In the genomic region with DNA sequence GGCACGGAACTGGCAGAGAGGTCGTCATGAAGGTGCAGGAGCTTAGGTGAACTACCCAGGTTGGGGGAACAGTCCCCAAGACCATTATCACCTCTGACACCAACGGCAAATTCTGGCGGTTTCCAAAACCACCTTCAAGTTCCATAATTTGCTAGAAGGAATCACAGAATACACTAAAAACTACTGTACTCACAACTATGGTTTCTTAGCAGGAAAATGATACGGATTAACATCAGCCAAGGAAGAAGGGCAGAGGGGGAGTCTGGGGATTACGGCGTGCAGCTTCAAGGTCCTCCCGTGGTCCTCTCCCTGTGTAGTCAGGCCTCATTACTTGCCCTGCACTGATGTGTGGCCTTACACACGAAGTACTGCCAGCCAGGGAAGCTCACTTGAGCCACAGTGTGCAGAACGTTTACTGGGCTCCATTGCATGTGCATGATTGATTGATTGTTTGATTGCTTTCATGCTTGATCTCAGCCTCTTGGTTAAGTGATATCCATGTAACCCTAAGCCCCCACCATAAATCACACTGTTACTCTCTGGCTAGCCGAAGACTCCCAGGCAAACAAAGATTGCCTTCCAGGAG, we compare ENCODE assay signal across 8 cellular contexts. TPM values are rescaled to one million over a fixed set of nuclear protein-coding genes. Genes with fewer than 3 reads are reported as not detected.
DNase-seq lines count a peak whose midpoint lies in the region; TF ChIP-seq lines count a peak whose summit lies in the region.

No MANE protein-coding gene starts in this region.

- H3K4me3 Mint-ChIP-seq in neural crest cell: peak overlapping the region; percentile 78

- no peaks in the 10 kb centered on the region; the same call in 1 of the 2 replicates for H3K9me3 ChIP-seq in MG63

- H3K27me3 ChIP-seq in MG63: no peaks in the 10 kb centered on the region

- H3K36me3 ChIP-seq in MG63: peaks cover 5% of the 10 kb centered on the region; the same call in 1 of the 2 replicates

- H3K27me3 Mint-ChIP-seq in neural crest cell (ENCODE audit: low read depth): no peaks in the 10 kb centered on the region

- H3K27ac ChIP-seq in C4-2B: no peak overlapping the region

- intact Hi-C loops in posterior cingulate gyrus (cut with DNase I): loop anchor here (1.0 kb wide), 1 partner anchor 31 kb away; no protein-coding TSS in a partner anchor

- DNase-seq in MG63 (no peak), choroid plexus epithelial cell (ENCODE audit: low read depth) (no peak), neural crest cell (ENCODE audit: low read depth, low spot score) (no peak), SIG-M5 (lab: John Stamatoyannopoulos, UW) (no peak), cerebellum (ENCODE audit: low spot score) (no peak), pons (ENCODE audit: low spot score) (no peak), posterior cingulate gyrus (no peak)

- peaks cover 1% of the 10 kb centered on the region for H3K9me3 Mint-ChIP-seq in neural crest cell

- no peak overlapping the region for H3K27ac Mint-ChIP-seq in neural crest cell (ENCODE audit: unreplicated experiment)

- H3K4me3 ChIP-seq in MG63: peak overlapping the region; percentile 49
- H3K4me3 ChIP-seq in choroid plexus epithelial cell (ENCODE audit: low read depth, low read length): peak overlapping the region; percentile 53

- H3K36me3 Mint-ChIP-seq in neural crest cell (ENCODE audit: low read depth): no peaks in the 10 kb centered on the region

- TF ChIP-seq CTCF in C4-2B (conservative IDR thresholded peaks at IDR 0.05) (0 out of 2 replicates have a peak, but pooled peaks have one; percentile 9), choroid plexus epithelial cell (conservative IDR thresholded peaks at IDR 0.05; ENCODE audit: low read depth, low read length) (no peak), neural crest cell (conservative IDR thresholded peaks at IDR 0.05) (no peak)

- peaks cover 33% of the 10 kb centered on the region for H3K4me1 Mint-ChIP-seq in neural crest cell

RNA-seq across cellular contexts. Expression of a gene that starts 0.8 kb away (rescaled TPM):
- total RNA-seq in MG63 (2014; rRNA removed; shearing (Covaris generic); ENCODE audit: low replicate concordance): 23.6 and 30.2 TPM in 2 replicates
- 31.0 and 32.7 TPM in 2 replicates for total RNA-seq in neural crest cell
- 26.5 TPM for total RNA-seq in cerebellum

RNA-seq across cellular contexts. Expression of a gene that starts 32.0 kb away (rescaled TPM):
- total RNA-seq in MG63 (2014; rRNA removed; shearing (Covaris generic); ENCODE audit: low replicate concordance): 1,095 and 1,946 TPM in 2 replicates
- total RNA-seq in neural crest cell (1,593 and 1,610 TPM in 2 replicates), cerebellum (245 TPM)
